ENCODE assay signal across 24 cellular contexts in genomic region chr6:114941078-114941477, GRCh38.
A peak's percentile ranks its signal among the peaks of the same experiment; 100 is the strongest.
DNase-seq lines count a peak whose midpoint lies in the region; ATAC-seq and TF ChIP-seq lines count a peak whose summit lies in the region.
"Had no signal": no experiment of that assay in that cellular context is flagged by ENCODE, and none has a peak within 500 bp of the region (broad histone marks: within the 10 kb centered on the region; RNA-seq: fewer than 3 reads in every experiment).

No MANE protein-coding gene starts in this region.

- CTCF ChIA-PET in CD8-positive, alpha-beta T cell (lab: Charles Lee), result interaction anchor here (0.6 kb wide), 1 partner anchor 15 kb away, joined by 3 read pairs; no protein-coding TSS in a partner anchor

- no peaks in the 10 kb centered on the region for H3K36me3 ChIP-seq in GM23248 (ENCODE audit: low read depth)
- H3K36me3 ChIP-seq in CD8-positive, alpha-beta T cell (ENCODE audit: insufficient read depth, low read length), result no peaks in the 10 kb centered on the region
- H3K36me3 ChIP-seq: MG63, prostate gland, uterus had no signal

- H3K4me2 ChIP-seq in GM23248 (ENCODE audit: unreplicated experiment), result no peak overlapping the region

- H3K4me3 Mint-ChIP-seq in CD8-positive, alpha-beta T cell, result no peak overlapping the region
- H3K4me3 Mint-ChIP-seq: activated CD4-positive, alpha-beta T cell treated with anti-CD3 and anti-CD28 coated beads, Interleukin-2, amount 10 ng/mL, durations not matched to agents 24 days and 14 days; activated T-cell treated with anti-CD3 and anti-CD28 coated beads, Interleukin-2, amount 50 U/mL, for 72 hours; CD14-positive monocyte; neural crest cell; T-helper 1 cell treated with Interleukin-12 subunit alpha and Interleukin-12 subunit beta and Interleukin-4 antibody, amounts not matched to agents 30 μg/mL and 1 μg/mL, for 36 hours had no signal

- H3K36me3 Mint-ChIP-seq in CD8-positive, alpha-beta T cell, result no peaks in the 10 kb centered on the region
- H3K36me3 Mint-ChIP-seq: CD14-positive monocyte had no signal

- no peaks in the 10 kb centered on the region for H3K27me3 Mint-ChIP-seq in CD8-positive, alpha-beta T cell (ENCODE audit: low read depth)
- H3K27me3 Mint-ChIP-seq: activated CD4-positive, alpha-beta T cell treated with anti-CD3 and anti-CD28 coated beads, Interleukin-2, amount 10 ng/mL, durations not matched to agents 24 days and 14 days had no signal

- DNase-seq in ELF-1 (ENCODE audit: low read depth, low spot score), result peak; percentile 49
- peak; percentile 53 for DNase-seq in NCI-H146 treated with DMSO at 0.1 percent for 48 hours (lab: John Stamatoyannopoulos, UW; ENCODE audit: unreplicated experiment)
- peak; percentile 96 for DNase-seq in NCI-H748 (lab: John Stamatoyannopoulos, UW; ENCODE audit: unreplicated experiment)
- DNase-seq in iPS-NIHi11 (ENCODE audit: low spot score), result peak; percentile 9
- no peak for DNase-seq in GM23248
- DNase-seq in foreskin fibroblast, result no peak
- no peak for DNase-seq in mucosa of gallbladder (ENCODE audit: low spot score)
- no peak for DNase-seq in CD8-positive, alpha-beta T cell
- DNase-seq: activated CD4-positive, alpha-beta T cell treated with anti-CD3 and anti-CD28 coated beads, Interleukin-2, amount 10 ng/mL, durations not matched to agents 24 days and 14 days; activated naive CD4-positive, alpha-beta T cell treated with anti-CD3 and anti-CD28 coated beads, Interleukin-2, amount 50 U/mL, for 16 hours; activated T-cell treated with anti-CD3 and anti-CD28 coated beads, Interleukin-2, amount 50 U/mL, for 72 hours; central memory CD4-positive, alpha-beta T cell; foreskin keratinocyte; HCEC 1CT; MG63; mucosa of descending colon; NCI-H1694; NCI-H526; SHP77 treated with DMSO at 0.1 percent for 48 hours; uterus had no signal

- no peaks in the 10 kb centered on the region for H3F3A ChIP-seq in GM23248 (ENCODE audit: insufficient read depth)

- H3K4me1 ChIP-seq in GM23248 (ENCODE audit: insufficient read depth), result no peaks in the 10 kb centered on the region
- H3K4me1 ChIP-seq in CD8-positive, alpha-beta T cell (ENCODE audit: insufficient read depth, low read length), result no peaks in the 10 kb centered on the region
- H3K4me1 ChIP-seq: foreskin keratinocyte, prostate gland, uterus had no signal

- intact Hi-C loops in CD8-positive, alpha-beta T cell (cut with DNase I, micrococcal nuclease), result no loop called here

- no peaks in the 10 kb centered on the region for H3K27me3 ChIP-seq in GM23248 (replicated peaks; ENCODE audit: insufficient read depth)
- no peaks in the 10 kb centered on the region for H3K27me3 ChIP-seq in CD8-positive, alpha-beta T cell (ENCODE audit: insufficient read depth, low read length)
- H3K27me3 ChIP-seq: foreskin keratinocyte, MG63, uterus had no signal

- H3K79me2 ChIP-seq in GM23248 (ENCODE audit: insufficient read depth), result no peaks in the 10 kb centered on the region

- H3K4me1 Mint-ChIP-seq in CD8-positive, alpha-beta T cell (ENCODE audit: low read depth), result no peaks in the 10 kb centered on the region
- H3K4me1 Mint-ChIP-seq: activated CD4-positive, alpha-beta T cell treated with anti-CD3 and anti-CD28 coated beads, Interleukin-2, amount 10 ng/mL, durations not matched to agents 24 days and 14 days; CD14-positive monocyte had no signal

- POLR2A ChIA-PET in CD8-positive, alpha-beta T cell (lab: Charles Lee), result no interaction called here

- no peak for ATAC-seq in CD8-positive, alpha-beta T cell
- ATAC-seq: activated T-cell treated with anti-CD3 and anti-CD28 coated beads, Interleukin-2, amount 50 U/mL, for 72 hours; foreskin keratinocyte; mucosa of descending colon had no signal

- no peak overlapping the region for H2AFZ ChIP-seq in GM23248

- TF ChIP-seq CTCF in foreskin fibroblast (IDR thresholded peaks at IDR 0.05; ENCODE audit: low read depth, low read length), result no peak
- no peak for TF ChIP-seq CTCF in CD8-positive, alpha-beta T cell (IDR thresholded peaks at IDR 0.05)

- H4K20me1 ChIP-seq in GM23248 (ENCODE audit: insufficient read depth), result no peaks in the 10 kb centered on the region

- no peak overlapping the region for H3K27ac Mint-ChIP-seq in CD8-positive, alpha-beta T cell
- H3K27ac Mint-ChIP-seq: activated CD4-positive, alpha-beta T cell treated with anti-CD3 and anti-CD28 coated beads, Interleukin-2, amount 10 ng/mL, durations not matched to agents 24 days and 14 days; activated T-cell treated with anti-CD3 and anti-CD28 coated beads, Interleukin-2, amount 50 U/mL, for 72 hours; CD14-positive monocyte; T-helper 1 cell treated with Interleukin-12 subunit alpha and Interleukin-12 subunit beta and Interleukin-4 antibody, amounts not matched to agents 30 μg/mL and 1 μg/mL, for 36 hours had no signal

- no peaks in the 10 kb centered on the region for H3K9me3 ChIP-seq in GM23248 (ENCODE audit: low read depth)
- no peaks in the 10 kb centered on the region for H3K9me3 ChIP-seq in CD8-positive, alpha-beta T cell (ENCODE audit: low read length)
- H3K9me3 ChIP-seq: MG63, prostate gland, uterus had no signal

- H3K9me2 ChIP-seq in GM23248 (ENCODE audit: insufficient read depth), result no peaks in the 10 kb centered on the region

- no peak overlapping the region for H3K27ac ChIP-seq in GM23248
- H3K27ac ChIP-seq in CD8-positive, alpha-beta T cell (ENCODE audit: low read depth, low read length), result no peak overlapping the region
- H3K27ac ChIP-seq: foreskin keratinocyte, prostate gland, uterus had no signal

- peaks cover 6% of the 10 kb centered on the region for H3K9me3 Mint-ChIP-seq in CD8-positive, alpha-beta T cell
- H3K9me3 Mint-ChIP-seq: activated CD4-positive, alpha-beta T cell treated with anti-CD3 and anti-CD28 coated beads, Interleukin-2, amount 10 ng/mL, durations not matched to agents 24 days and 14 days had no signal

- H3K9ac ChIP-seq in GM23248, result no peak overlapping the region

- in situ Hi-C loops in GM23248 (cut with MboI), result no loop called here

- H3K4me3 ChIP-seq in GM23248, result no peak overlapping the region
- no peak overlapping the region for H3K4me3 ChIP-seq in foreskin fibroblast (ENCODE audit: low read depth in 1 of 2, low read length in 2 of 2)
- H3K4me3 ChIP-seq in CD8-positive, alpha-beta T cell (ENCODE audit: low read depth, low read length), result no peak overlapping the region
- H3K4me3 ChIP-seq: MG63, mucosa of descending colon, prostate gland, uterus had no signal

Comparison
In these comparisons a context has a peak if more than half of its experiments do, and no peak if none do; other contexts are left out.
1. DNase-seq: peak in ELF-1 (single experiment), NCI-H146 treated with DMSO at 0.1 percent for 48 hours (single experiment), NCI-H748 (single experiment) and iPS-NIHi11 (single experiment); none in GM23248 (single experiment), foreskin fibroblast (0 of 2), mucosa of gallbladder (single experiment) and CD8-positive, alpha-beta T cell (0 of 7).